Comparison of ENCODE assay signal across 8 cellular contexts in genomic region chr10:18659784-18660561, GRCh38. TPM values are rescaled to one million over a fixed set of nuclear protein-coding genes. Genes with fewer than 3 reads are reported as not detected.
DNase-seq lines count a peak whose midpoint lies in the region; ATAC-seq and FAIRE-seq lines count a peak whose summit lies in the region.

No MANE protein-coding gene starts in this region.

- H3K36me3 Mint-ChIP-seq in memory B cell = peaks cover 2% of the 10 kb centered on the region

- H3K4me1 Mint-ChIP-seq in memory B cell = peaks cover 18% of the 10 kb centered on the region

- DNase-seq in D341Med (ENCODE audit: low spot score) = peak; percentile 26
- peak; percentile 70 for DNase-seq in OCI-M1 (lab: John Stamatoyannopoulos, UW)
- DNase-seq in dermis blood vessel endothelial cell = peak; percentile 55
- DNase-seq in memory B cell (ENCODE audit: low spot score in 2 of 2) = no peak
- peak; percentile 12 for DNase-seq in urothelium cell line (ENCODE audit: low spot score)
- no peak for DNase-seq in GF-D8 (lab: John Stamatoyannopoulos, UW)

- no peaks in the 10 kb centered on the region for H3K9me3 Mint-ChIP-seq in memory B cell

- no peaks in the 10 kb centered on the region for H3K27me3 Mint-ChIP-seq in memory B cell

- peak overlapping the region; percentile 97 for H3K4me3 Mint-ChIP-seq in memory B cell

- peak overlapping the region; percentile 97 for H3K27ac Mint-ChIP-seq in memory B cell

- no peak for FAIRE-seq in urothelium cell line (lab: Jason Lieb, UNC)

- ATAC-seq in GM19328 (IDR thresholded peaks at IDR 0.05; ENCODE audit: unreplicated experiment) (peak; percentile 15), HG03175 (IDR thresholded peaks at IDR 0.05; ENCODE audit: unreplicated experiment) (peak; percentile 20), memory B cell (ENCODE audit: low read depth) (no peak)

RNA-seq across cellular contexts. Expression of gene ARL5B, which starts 0.7 kb away (rescaled TPM):
- 22.8 and 23.0 TPM in 2 replicates for total RNA-seq in dermis blood vessel endothelial cell

RNA-seq across cellular contexts. Expression of gene NSUN6, which starts 8.6 kb away (rescaled TPM):
- 3.6 and 7.3 TPM in 2 replicates for total RNA-seq in dermis blood vessel endothelial cell

Comparison
In these comparisons a context has a peak if more than half of its experiments do, and no peak if none do; other contexts are left out.
1. DNase-seq: peak in D341Med (single experiment), OCI-M1 (single experiment), dermis blood vessel endothelial cell (single experiment) and urothelium cell line (single experiment); none in memory B cell (0 of 2) and GF-D8 (single experiment).